In the genomic region with DNA sequence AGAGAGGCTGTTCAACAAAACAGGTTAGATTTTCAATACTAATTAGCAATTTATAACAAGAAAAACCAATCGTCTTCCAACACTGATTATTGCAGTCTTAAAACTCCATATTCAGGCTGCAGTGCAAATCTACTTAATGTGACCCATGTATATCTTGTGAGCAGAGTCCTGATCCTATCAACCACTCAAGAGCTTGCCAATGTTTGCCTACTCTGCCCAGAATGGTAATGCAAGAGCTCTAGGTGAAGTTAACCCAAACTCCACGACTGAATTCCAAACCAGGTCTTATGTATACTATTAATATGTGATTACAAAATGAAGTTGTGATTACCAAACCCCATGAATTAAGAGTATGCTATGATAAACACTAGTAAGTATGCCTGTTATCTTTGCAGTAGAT, we compare ENCODE assay signal across 12 cellular contexts. TPM values are rescaled to one million over a fixed set of nuclear protein-coding genes. Genes with fewer than 3 reads are reported as not detected.
"Had no signal": no experiment of that assay in that cellular context is flagged by ENCODE, and none has a peak within 500 bp of the region (broad histone marks: within the 10 kb centered on the region; RNA-seq: fewer than 3 reads in every experiment).

No MANE protein-coding gene starts in this region.

- H3K4me3 ChIP-seq: heart left ventricle, mucosa of descending colon, thyroid gland had no signal

- H3K36me3 ChIP-seq: heart left ventricle, thyroid gland had no signal

- H3K4me1 Mint-ChIP-seq: activated naive CD8-positive, alpha-beta T cell treated with anti-CD3 and anti-CD28 coated beads, Interleukin-2, amount 10 ng/mL, durations not matched to agents 7 days and 5 days; naive thymus-derived CD4-positive, alpha-beta T cell; stimulated activated effector memory CD8-positive, alpha-beta T cell treated with anti-CD3 and anti-CD28 coated beads, Interleukin-12 subunit alpha, Interleukin-12 subunit beta, amount 100 ng/mL, for 72 hours had no signal

- H3K9me3 ChIP-seq: heart left ventricle, mucosa of descending colon, thyroid gland had no signal

- H3K27ac ChIP-seq: heart left ventricle, thyroid gland had no signal

- H3K9me3 Mint-ChIP-seq: activated naive CD8-positive, alpha-beta T cell treated with anti-CD3 and anti-CD28 coated beads, Interleukin-2, amount 10 ng/mL, durations not matched to agents 7 days and 5 days; naive thymus-derived CD4-positive, alpha-beta T cell; stimulated activated effector memory CD8-positive, alpha-beta T cell treated with anti-CD3 and anti-CD28 coated beads, Interleukin-12 subunit alpha, Interleukin-12 subunit beta, amount 100 ng/mL, for 72 hours had no signal

- ATAC-seq: left colon; naive thymus-derived CD4-positive, alpha-beta T cell had no signal

- H3K4me3 Mint-ChIP-seq: activated naive CD8-positive, alpha-beta T cell treated with anti-CD3 and anti-CD28 coated beads, Interleukin-2, amount 10 ng/mL, durations not matched to agents 7 days and 5 days; naive thymus-derived CD4-positive, alpha-beta T cell; stimulated activated effector memory CD8-positive, alpha-beta T cell treated with anti-CD3 and anti-CD28 coated beads, Interleukin-12 subunit alpha, Interleukin-12 subunit beta, amount 100 ng/mL, for 72 hours had no signal

- H3K36me3 Mint-ChIP-seq: activated naive CD8-positive, alpha-beta T cell treated with anti-CD3 and anti-CD28 coated beads, Interleukin-2, amount 10 ng/mL, durations not matched to agents 7 days and 5 days; naive thymus-derived CD4-positive, alpha-beta T cell; stimulated activated effector memory CD8-positive, alpha-beta T cell treated with anti-CD3 and anti-CD28 coated beads, Interleukin-12 subunit alpha, Interleukin-12 subunit beta, amount 100 ng/mL, for 72 hours had no signal

- DNase-seq: activated naive CD4-positive, alpha-beta T cell; activated naive CD8-positive, alpha-beta T cell treated with anti-CD3 and anti-CD28 coated beads, Interleukin-2, amount 10 ng/mL, durations not matched to agents 7 days and 5 days; activated T-cell treated with anti-CD3 and anti-CD28 coated beads for 4 hours; anterior cingulate cortex; heart left ventricle; left colon; mucosa of descending colon; naive thymus-derived CD4-positive, alpha-beta T cell; posterior cingulate gyrus; thyroid gland had no signal

- H3K27ac Mint-ChIP-seq: activated naive CD8-positive, alpha-beta T cell treated with anti-CD3 and anti-CD28 coated beads, Interleukin-2, amount 10 ng/mL, durations not matched to agents 7 days and 5 days; naive thymus-derived CD4-positive, alpha-beta T cell; stimulated activated effector memory CD8-positive, alpha-beta T cell treated with anti-CD3 and anti-CD28 coated beads, Interleukin-12 subunit alpha, Interleukin-12 subunit beta, amount 100 ng/mL, for 72 hours had no signal

- H3K27me3 ChIP-seq: heart left ventricle, thyroid gland had no signal

- H3K4me1 ChIP-seq: thyroid gland had no signal

RNA-seq across cellular contexts. Expression of gene EFNA5, which starts 17.1 kb away (rescaled TPM):
- total RNA-seq: activated CD8-positive, alpha-beta memory T cell treated with anti-CD3 and anti-CD28 coated beads for 36 hours; activated naive CD8-positive, alpha-beta T cell treated with anti-CD3 and anti-CD28 coated beads, Interleukin-2, amount 10 ng/mL, durations not matched to agents 7 days and 5 days had no signal
- polyA plus RNA-seq: naive thymus-derived CD4-positive, alpha-beta T cell had no signal
